Comparison of ENCODE assay signal across 17 cellular contexts in genomic region chr15:43876872-43877271, GRCh38. TPM values are rescaled to one million over a fixed set of nuclear protein-coding genes. Genes with fewer than 3 reads are reported as not detected.
DNase-seq lines count a peak whose midpoint lies in the region; ATAC-seq, FAIRE-seq and TF ChIP-seq lines count a peak whose summit lies in the region.
"Had no signal": no experiment of that assay in that cellular context is flagged by ENCODE, and none has a peak within 500 bp of the region (broad histone marks: within the 10 kb centered on the region; RNA-seq: fewer than 3 reads in every experiment).

No MANE protein-coding gene starts in this region.

- ATAC-seq in left ventricle myocardium superior (no peak), HG03378 (IDR thresholded peaks at IDR 0.05; ENCODE audit: unreplicated experiment) (no peak)
- ATAC-seq: CD8-positive, alpha-beta T cell; GM12878 had no signal

- no peak for FAIRE-seq in kidney (lab: Jason Lieb, UNC)
- FAIRE-seq: GM12878, H1 had no signal

- peaks cover 4% of the 10 kb centered on the region for H3K36me3 ChIP-seq in cardiac muscle cell
- no peaks in the 10 kb centered on the region for H3K36me3 ChIP-seq in right atrium auricular region
- no peaks in the 10 kb centered on the region for H3K36me3 ChIP-seq in kidney (ENCODE audit: control insufficient read depth in 1 of 2, insufficient read depth in 2 of 2, low read length in 2 of 2)

- intact Hi-C loops in left ventricle myocardium superior (cut with micrococcal nuclease): no loop called here
- intact Hi-C loops in cardiac septum (cut with DNase I): loop anchor here (1.0 to 5.0 kb wide), 2 partner anchors 17 to 35 kb away; no protein-coding TSS in a partner anchor
- intact Hi-C loops in kidney (cut with DNase I): no loop called here

- H3K4me1 ChIP-seq in cardiac muscle cell (ENCODE audit: low read depth) (peaks cover 64% of the 10 kb centered on the region), right atrium auricular region (peaks cover 0 to 18% of the 10 kb centered on the region in 2 donors), kidney (ENCODE audit: control insufficient read depth in 1 of 2, insufficient read depth in 1 of 2, low read depth in 1 of 2, low read length in 2 of 2) (no peaks in the 10 kb centered on the region)
- H3K4me1 ChIP-seq: BLaER1 treated with 17β-estradiol and CSF1 and Interleukin-3, amounts not matched to agents 10 nM and 100 nM had no signal

- H3K27ac ChIP-seq in cardiac muscle cell (peak overlapping the region; percentile 99), right atrium auricular region (peak overlapping the region; percentile 62 to 86), kidney (ENCODE audit: low read depth in 2 of 2, low read length in 2 of 2) (no peak overlapping the region)
- H3K27ac ChIP-seq: BLaER1 treated with 17β-estradiol and CSF1 and Interleukin-3, amounts not matched to agents 10 nM and 100 nM; HL-60 had no signal

- H3K27me3 ChIP-seq in cardiac muscle cell: no peaks in the 10 kb centered on the region
- H3K27me3 ChIP-seq in right atrium auricular region: no peaks in the 10 kb centered on the region
- H3K27me3 ChIP-seq: BLaER1 treated with 17β-estradiol and CSF1 and Interleukin-3, amounts not matched to agents 10 nM and 100 nM had no signal

- no peak for DNase-seq in cardiac muscle cell (ENCODE audit: low read depth in 1 of 2, low spot score in 1 of 2)
- no peak for DNase-seq in left ventricle myocardium superior
- no peak for DNase-seq in right atrium auricular region (ENCODE audit: low spot score)
- DNase-seq in cardiac septum (ENCODE audit: low spot score): no peak
- DNase-seq in kidney: peak; percentile 27
- no peak for DNase-seq in NCI-H128 (lab: John Stamatoyannopoulos, UW; ENCODE audit: unreplicated experiment)
- DNase-seq: CD8-positive, alpha-beta T cell; DMS 273 treated with DMSO at 0.1 percent for 48 hours; DMS53; DND-41; EL; H9 had no signal

- no peak overlapping the region for H3K9ac ChIP-seq in kidney (ENCODE audit: low read length in 2 of 2)
- H3K9ac ChIP-seq: BLaER1 treated with 17β-estradiol and CSF1 and Interleukin-3, amounts not matched to agents 10 nM and 100 nM had no signal

- H3K9me3 ChIP-seq in cardiac muscle cell (ENCODE audit: low read depth) (no peaks in the 10 kb centered on the region), right atrium auricular region (no peaks in the 10 kb centered on the region), kidney (ENCODE audit: control insufficient read depth in 1 of 2, low read length in 2 of 2) (no peaks in the 10 kb centered on the region)
- H3K9me3 ChIP-seq: BLaER1 treated with 17β-estradiol and CSF1 and Interleukin-3, amounts not matched to agents 10 nM and 100 nM had no signal

- H3K4me3 ChIP-seq in cardiac muscle cell: no peak overlapping the region
- H3K4me3 ChIP-seq in right atrium auricular region: peak overlapping the region in 1 of 2 donors; percentile 42
- no peak overlapping the region for H3K4me3 ChIP-seq in kidney (ENCODE audit: low read length in 2 of 2)
- H3K4me3 ChIP-seq: BLaER1 treated with 17β-estradiol and CSF1 and Interleukin-3, amounts not matched to agents 10 nM and 100 nM; GM12878 had no signal

- TF ChIP-seq CTCF in cardiac muscle cell (IDR thresholded peaks at IDR 0.05; ENCODE audit: low read depth, low read length) (no peak), right atrium auricular region (IDR thresholded peaks at IDR 0.05) (no peak), kidney (IDR thresholded peaks at IDR 0.05; ENCODE audit: borderline replicate concordance, extremely low read depth, insufficient read depth) (no peak)

RNA-seq across cellular contexts. Expression of gene WDR76, which starts 50.1 kb away (rescaled TPM):
- total RNA-seq in cardiac muscle cell: 7.9 and 8.2 TPM in 2 replicates
- polyA plus RNA-seq in cardiac muscle cell: 1.5 and 4.0 TPM in 2 replicates
- total RNA-seq in left ventricle myocardium superior: 1.5 TPM
- total RNA-seq in right atrium auricular region: 1 to 10 TPM; 1.7 to 3.7 TPM
- 0.97 TPM for total RNA-seq in cardiac septum
- total RNA-seq in kidney: 4.8 TPM
- 0.73 TPM for polyA plus RNA-seq in kidney (ENCODE audit: insufficient read depth, low read depth, low replicate concordance)

RNA-seq across cellular contexts. Expression of gene MFAP1, which starts 52.4 kb away (rescaled TPM):
- total RNA-seq in cardiac muscle cell (21.4 and 28.0 TPM in 2 replicates), left ventricle myocardium superior (19.3 TPM), right atrium auricular region (10 to 100 TPM; 12.3 to 16.6 TPM), cardiac septum (19.8 TPM), kidney (25.3 TPM)
- polyA plus RNA-seq in cardiac muscle cell (39.2 and 42.4 TPM in 2 replicates), kidney (ENCODE audit: insufficient read depth, low read depth, low replicate concordance) (28.1 TPM)

Comparison
In these comparisons a context has a peak if more than half of its experiments do, and no peak if none do; other contexts are left out.
1. H3K27ac ChIP-seq: peak in cardiac muscle cell (single experiment) and right atrium auricular region (2 of 2); none in kidney (0 of 2).